8 cellular contexts compared by ENCODE assay signal in the genomic region with DNA sequence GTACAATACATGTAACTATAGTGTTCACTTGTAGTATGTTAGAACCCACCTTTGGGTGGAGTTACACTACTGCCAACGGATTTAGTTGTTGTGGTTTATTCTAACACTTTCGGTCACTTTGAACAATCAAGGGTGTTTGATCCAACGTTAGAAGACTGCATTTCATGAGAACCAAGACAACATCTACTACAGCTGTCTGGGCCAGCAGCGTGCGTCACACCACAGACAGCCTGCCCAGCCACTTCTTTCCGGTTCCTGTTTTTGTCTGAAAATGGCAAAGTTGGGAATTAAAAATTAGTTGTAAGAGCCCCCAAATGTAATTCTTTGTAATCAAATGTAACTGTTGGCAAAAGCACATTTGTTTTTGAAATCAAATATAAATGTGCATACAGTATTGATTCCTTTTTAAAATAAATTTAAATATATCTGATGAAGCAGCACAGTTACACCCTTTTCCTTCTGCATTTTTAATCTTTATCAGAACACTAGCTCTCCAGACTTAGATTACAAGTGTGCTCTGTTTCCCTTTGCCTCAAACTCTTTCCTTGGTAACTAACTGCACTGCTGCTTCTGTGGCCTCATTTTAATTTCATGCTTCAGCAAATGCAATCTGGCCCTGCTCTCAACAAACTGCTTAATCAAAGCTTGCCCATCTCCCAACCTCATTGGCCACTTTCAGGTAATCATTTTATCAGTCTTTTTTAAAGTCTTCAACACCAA.
DNase-seq lines count a peak whose midpoint lies in the region; ATAC-seq and FAIRE-seq lines count a peak whose summit lies in the region.

No MANE protein-coding gene starts in this region.

- FAIRE-seq in small intestine (lab: Jason Lieb, UNC) = no peak

- DNase-seq in effector memory CD4-positive, alpha-beta T cell = peak; percentile 63 to 76 (median 65)
- peak; percentile 7 for DNase-seq in small intestine
- no peak for DNase-seq in SW 1271 (lab: John Stamatoyannopoulos, UW)
- no peak for DNase-seq in DMS53 treated with DMSO at 0.1 percent for 48 hours (lab: John Stamatoyannopoulos, UW; ENCODE audit: unreplicated experiment)
- no peak for DNase-seq in kidney tubule cell (ENCODE audit: low spot score)

- peak overlapping the region; percentile 77 for H3K27ac ChIP-seq in effector memory CD4-positive, alpha-beta T cell (ENCODE audit: insufficient read depth, low read length, poor library complexity, severe bottlenecking)
- H3K27ac ChIP-seq in small intestine (ENCODE audit: low read depth in 1 of 2, low read length in 1 of 2) = peak overlapping the region in 1 of 2 donors; percentile 77

- H3K9me3 ChIP-seq in effector memory CD4-positive, alpha-beta T cell (ENCODE audit: control insufficient read depth, low read length) = no peaks in the 10 kb centered on the region
- H3K9me3 ChIP-seq in small intestine (ENCODE audit: control insufficient read depth, low read depth) = no peaks in the 10 kb centered on the region

- peaks cover 8% of the 10 kb centered on the region for H3K4me1 ChIP-seq in effector memory CD4-positive, alpha-beta T cell (ENCODE audit: control insufficient read depth, insufficient read depth, low read length, poor library complexity, severe bottlenecking)
- no peaks in the 10 kb centered on the region for H3K4me1 ChIP-seq in small intestine (ENCODE audit: control insufficient read depth in 2 of 2, insufficient read depth in 1 of 2, low read depth in 1 of 2, low read length in 1 of 2)

- ATAC-seq in GM19043 (IDR thresholded peaks at IDR 0.05; ENCODE audit: low read depth, unreplicated experiment) = peak; percentile 96
- ATAC-seq in HG03159 (IDR thresholded peaks at IDR 0.05; ENCODE audit: unreplicated experiment) = peak; percentile 98
- ATAC-seq in activated CD4-positive, CD25-positive, alpha-beta regulatory T cell treated with anti-CD3 and anti-CD28 coated beads, Interleukin-2, amount 50 U/mL, for 24 hours = peak; percentile 90 to 93

- H3K36me3 ChIP-seq in effector memory CD4-positive, alpha-beta T cell (ENCODE audit: control insufficient read depth, insufficient read depth, low read length) = no peaks in the 10 kb centered on the region
- H3K36me3 ChIP-seq in small intestine (ENCODE audit: control insufficient read depth in 2 of 2, insufficient read depth in 2 of 2, low read length in 2 of 2) = no peaks in the 10 kb centered on the region

- H3K4me3 ChIP-seq in effector memory CD4-positive, alpha-beta T cell (ENCODE audit: insufficient read depth, low read depth, low read length, poor library complexity, severe bottlenecking) = no peak overlapping the region
- no peak overlapping the region for H3K4me3 ChIP-seq in small intestine (ENCODE audit: low read depth in 1 of 2, low read length in 2 of 2)

- H3K27me3 ChIP-seq in effector memory CD4-positive, alpha-beta T cell (replicated peaks; ENCODE audit: control insufficient read depth, insufficient read depth, low read length, poor library complexity, severe bottlenecking) = no peaks in the 10 kb centered on the region
- no peaks in the 10 kb centered on the region for H3K27me3 ChIP-seq in small intestine (ENCODE audit: control insufficient read depth in 2 of 2, insufficient read depth in 2 of 2, low read length in 2 of 2)

- WGBS in small intestine, 3 donors = 45 to 68% (median 53%) methylated on average over 6 of the region's 6 CpGs

Comparison
In these comparisons a context has a peak if more than half of its experiments do, and no peak if none do; other contexts are left out.
1. DNase-seq: peak in effector memory CD4-positive, alpha-beta T cell (3 of 3) and small intestine (single experiment); none in SW 1271 (0 of 2), DMS53 treated with DMSO at 0.1 percent for 48 hours (single experiment) and kidney tubule cell (single experiment).
2. Peak in every context shown above with its lines, with median percentiles within 50 percentile points of each other: ATAC-seq.